In genomic region chr1:36576118-36576517, GRCh38 we compare ENCODE assay signal across 8 cellular contexts.
DNase-seq lines count a peak whose midpoint lies in the region; ATAC-seq and TF ChIP-seq lines count a peak whose summit lies in the region.

No MANE protein-coding gene starts in this region.

- peaks cover 0 to 4% (median 1%) of the 10 kb centered on the region in 4 donors for H3K4me1 Mint-ChIP-seq in CD4-positive, CD25-positive, alpha-beta regulatory T cell
- H3K4me1 Mint-ChIP-seq in activated T-cell treated with anti-CD3 and anti-CD28 coated beads, Interleukin-2, amount 50 U/mL, for 72 hours (ENCODE audit: low read depth), result no peaks in the 10 kb centered on the region

- ATAC-seq in CD4-positive, CD25-positive, alpha-beta regulatory T cell (ENCODE audit: low read depth in 2 of 2), result no peak
- peak; percentile 49 to 60 for ATAC-seq in activated T-cell treated with anti-CD3 and anti-CD28 coated beads, Interleukin-2, amount 50 U/mL, for 72 hours (replicated peaks in 1 of 2)
- ATAC-seq in gastroesophageal sphincter, result peak; percentile 62
- ATAC-seq in GM18907 (IDR thresholded peaks at IDR 0.05; ENCODE audit: unreplicated experiment), result no peak
- ATAC-seq in HG02840 (IDR thresholded peaks at IDR 0.05; ENCODE audit: low FRiP score, unreplicated experiment), result no peak

- POLR2A ChIA-PET in HEK293T (lab: Yijun Ruan, JAX), result no interaction called here

- CTCF ChIA-PET in HEK293T (lab: Yijun Ruan, JAX), result interaction anchor here (0.6 to 2.4 kb wide), 23 partner anchors 12 to 898 kb away, joined by 3 to 25 read pairs (median 3); partner anchors contain the start of gene ZC3H12A

- H3K27me3 ChIP-seq in CD4-positive, CD25-positive, alpha-beta regulatory T cell (ENCODE audit: control insufficient read depth, insufficient read depth, low read length), result no peaks in the 10 kb centered on the region
- H3K27me3 ChIP-seq in OCI-LY1 (ENCODE audit: insufficient read depth, low read length) (0 out of 2 replicates have a peak, but pooled peaks cover 7% of the 10 kb centered on the region), gastroesophageal sphincter (peaks cover 95% of the 10 kb centered on the region)

- H2AFZ ChIP-seq in OCI-LY1 (ENCODE audit: low read length), result no peak overlapping the region

- H3K9ac ChIP-seq in OCI-LY1 (ENCODE audit: low read length), result no peak overlapping the region

- H3F3A ChIP-seq in OCI-LY1 (ENCODE audit: insufficient read depth, low read length), result no peaks in the 10 kb centered on the region

- no peaks in the 10 kb centered on the region for H4K20me1 ChIP-seq in OCI-LY1 (ENCODE audit: insufficient read depth, low read length)

- no peaks in the 10 kb centered on the region for H3K4me1 ChIP-seq in CD4-positive, CD25-positive, alpha-beta regulatory T cell (ENCODE audit: control insufficient read depth, insufficient read depth, low read length, poor library complexity, severe bottlenecking)
- H3K4me1 ChIP-seq in OCI-LY1 (ENCODE audit: insufficient read depth, low read length, severe bottlenecking) (no peaks in the 10 kb centered on the region), gastroesophageal sphincter (no peaks in the 10 kb centered on the region)

- no peak overlapping the region for H3K27ac ChIP-seq in CD4-positive, CD25-positive, alpha-beta regulatory T cell (ENCODE audit: insufficient read depth, low read length, poor library complexity, severe bottlenecking)
- H3K27ac ChIP-seq in OCI-LY1 (ENCODE audit: low read depth, low read length, poor library complexity, severe bottlenecking), result no peak overlapping the region
- H3K27ac ChIP-seq in gastroesophageal sphincter, result no peak overlapping the region

- H3K9me3 Mint-ChIP-seq in CD4-positive, CD25-positive, alpha-beta regulatory T cell, result peaks cover 0 to 2% (median 0%) of the 10 kb centered on the region in 7 donors
- H3K9me3 Mint-ChIP-seq in activated T-cell treated with anti-CD3 and anti-CD28 coated beads, Interleukin-2, amount 50 U/mL, for 72 hours, result no peaks in the 10 kb centered on the region

- H3K4me2 ChIP-seq in OCI-LY1 (ENCODE audit: low read length), result no peak overlapping the region

- H3K27ac Mint-ChIP-seq in CD4-positive, CD25-positive, alpha-beta regulatory T cell, result peak overlapping the region in 1 of 3 donors; percentile 51
- H3K27ac Mint-ChIP-seq in activated T-cell treated with anti-CD3 and anti-CD28 coated beads, Interleukin-2, amount 50 U/mL, for 72 hours, result no peak overlapping the region

- no peaks in the 10 kb centered on the region for H3K79me2 ChIP-seq in OCI-LY1 (ENCODE audit: insufficient read depth, low read length)

- no peaks in the 10 kb centered on the region for H3K9me3 ChIP-seq in CD4-positive, CD25-positive, alpha-beta regulatory T cell (ENCODE audit: control insufficient read depth in 2 of 2, low read length in 2 of 2)
- no peaks in the 10 kb centered on the region for H3K9me3 ChIP-seq in OCI-LY1 (ENCODE audit: low read length)
- no peaks in the 10 kb centered on the region for H3K9me3 ChIP-seq in gastroesophageal sphincter

- H3K9me2 ChIP-seq in OCI-LY1 (ENCODE audit: low read depth, low read length), result no peaks in the 10 kb centered on the region

- H3K4me3 ChIP-seq in CD4-positive, CD25-positive, alpha-beta regulatory T cell (ENCODE audit: low read depth, low read length), result no peak overlapping the region
- no peak overlapping the region for H3K4me3 ChIP-seq in OCI-LY1 (ENCODE audit: low read depth, low read length, poor library complexity, severe bottlenecking)
- no peak overlapping the region for H3K4me3 ChIP-seq in gastroesophageal sphincter

- WGBS in gastroesophageal sphincter (ENCODE audit: low coverage in 1 of 2), 2 donors, result no CpG with 5 or more reads among the region's 7 CpGs

- H3K27me3 Mint-ChIP-seq in CD4-positive, CD25-positive, alpha-beta regulatory T cell, result peaks cover 9% of the 10 kb centered on the region
- peaks cover 41% of the 10 kb centered on the region for H3K27me3 Mint-ChIP-seq in activated T-cell treated with anti-CD3 and anti-CD28 coated beads, Interleukin-2, amount 50 U/mL, for 72 hours (ENCODE audit: low read depth)

- DNase-seq in CD4-positive, CD25-positive, alpha-beta regulatory T cell, result peak; percentile 3 to 25 (median 22)
- peak; percentile 84 for DNase-seq in HEK293T (ENCODE audit: extremely low spot score)
- DNase-seq in activated T-cell treated with anti-CD3 and anti-CD28 coated beads, Interleukin-2, amount 50 U/mL, for 72 hours, result peak; percentile 57 to 58
- DNase-seq in pons (ENCODE audit: low spot score), result peak; percentile 22

- no peak overlapping the region for H3K4me3 Mint-ChIP-seq in CD4-positive, CD25-positive, alpha-beta regulatory T cell
- H3K4me3 Mint-ChIP-seq in activated T-cell treated with anti-CD3 and anti-CD28 coated beads, Interleukin-2, amount 50 U/mL, for 72 hours, result no peak overlapping the region

- no peaks in the 10 kb centered on the region for H3K36me3 Mint-ChIP-seq in CD4-positive, CD25-positive, alpha-beta regulatory T cell
- no peaks in the 10 kb centered on the region for H3K36me3 Mint-ChIP-seq in activated T-cell treated with anti-CD3 and anti-CD28 coated beads, Interleukin-2, amount 50 U/mL, for 72 hours (ENCODE audit: insufficient read depth in 2 of 2)

- no peaks in the 10 kb centered on the region for H3K36me3 ChIP-seq in CD4-positive, CD25-positive, alpha-beta regulatory T cell (ENCODE audit: control insufficient read depth, insufficient read depth, low read length)
- no peaks in the 10 kb centered on the region for H3K36me3 ChIP-seq in OCI-LY1 (ENCODE audit: insufficient read depth, low read length)
- H3K36me3 ChIP-seq in gastroesophageal sphincter, result no peaks in the 10 kb centered on the region

- peak; percentile 85 for TF ChIP-seq CTCF in OCI-LY1 (IDR thresholded peaks at IDR 0.05; ENCODE audit: low read length)
- peak in 3 of 4 experiments; percentile 44 to 73 (median 49) for TF ChIP-seq CTCF in gastroesophageal sphincter (IDR thresholded peaks at IDR 0.05)

- no peak for TF ChIP-seq POLR2A in gastroesophageal sphincter (IDR thresholded peaks at IDR 0.05)

- no peak for TF ChIP-seq EP300 in gastroesophageal sphincter (IDR thresholded peaks at IDR 0.05)

TF ChIP-seq in HEK293T, 16 proteins besides CTCF, POLR2A, EP300 and RAD21:
- TF ChIP-seq HDGF (IDR thresholded peaks at IDR 0.05; ENCODE audit: borderline replicate concordance) (no peak), FOXA1 (IDR thresholded peaks at IDR 0.05) (no peak), ARNT (IDR thresholded peaks at IDR 0.05) (no peak), FOXK2 (IDR thresholded peaks at IDR 0.05) (no peak), FOXM1 (IDR thresholded peaks at IDR 0.05; ENCODE audit: borderline replicate concordance) (no peak), TARDBP (IDR thresholded peaks at IDR 0.05) (no peak)

Comparison
In these comparisons a context has a peak if more than half of its experiments do, and no peak if none do; other contexts are left out.
1. ATAC-seq: peak in activated T-cell treated with anti-CD3 and anti-CD28 coated beads, Interleukin-2, amount 50 U/mL, for 72 hours (2 of 2) and gastroesophageal sphincter (single experiment); none in CD4-positive, CD25-positive, alpha-beta regulatory T cell (0 of 2), GM18907 (single experiment) and HG02840 (single experiment).
2. DNase-seq: peak in every context shown above with its lines; median percentile 84 in HEK293T; 58 in activated T-cell treated with anti-CD3 and anti-CD28 coated beads, Interleukin-2, amount 50 U/mL, for 72 hours; 22 in CD4-positive, CD25-positive, alpha-beta regulatory T cell; 22 in pons.